Comparison of ENCODE assay signal across 8 cellular contexts in genomic region chr2:19711470-19712372, GRCh38.
DNase-seq lines count a peak whose midpoint lies in the region; ATAC-seq and TF ChIP-seq lines count a peak whose summit lies in the region.

No MANE protein-coding gene starts in this region.

- H3K4me3 ChIP-seq in astrocyte of the cerebellum (ENCODE audit: low read depth, low read length) = no peak overlapping the region

- ATAC-seq in GM19397 (IDR thresholded peaks at IDR 0.05; ENCODE audit: unreplicated experiment) (no peak), HG02610 (IDR thresholded peaks at IDR 0.05; ENCODE audit: unreplicated experiment) (no peak)

- DNase-seq in AG20443 (ENCODE audit: low spot score) = peak; percentile 93
- DNase-seq in LHCN-M2 (ENCODE audit: low read depth) = peak; percentile 94
- DNase-seq in astrocyte of the cerebellum (ENCODE audit: low read depth) = peak; percentile 95
- peak; percentile 98 for DNase-seq in iris pigment epithelial cell (ENCODE audit: low read depth)
- no peak for DNase-seq in 8988T
- no peak for DNase-seq in activated effector memory CD4-positive, alpha-beta T cell treated with anti-CD3 and anti-CD28 coated beads, Interleukin-2, amount 50 U/mL, for 16 hours

- TF ChIP-seq CTCF in astrocyte of the cerebellum (IDR thresholded peaks at IDR 0.05; ENCODE audit: low read depth, low read length, missing control alignments) = no peak

- in situ Hi-C loops in astrocyte of the cerebellum (cut with HindIII; ENCODE audit: low sequenced_read_pairs) = no loop called here

Comparison
In these comparisons a context has a peak if more than half of its experiments do, and no peak if none do; other contexts are left out.
1. DNase-seq: peak in AG20443 (single experiment), LHCN-M2 (single experiment), astrocyte of the cerebellum (single experiment) and iris pigment epithelial cell (single experiment); none in 8988T (single experiment) and activated effector memory CD4-positive, alpha-beta T cell treated with anti-CD3 and anti-CD28 coated beads, Interleukin-2, amount 50 U/mL, for 16 hours (single experiment).